8 cellular contexts compared by ENCODE assay signal in the genomic region with DNA sequence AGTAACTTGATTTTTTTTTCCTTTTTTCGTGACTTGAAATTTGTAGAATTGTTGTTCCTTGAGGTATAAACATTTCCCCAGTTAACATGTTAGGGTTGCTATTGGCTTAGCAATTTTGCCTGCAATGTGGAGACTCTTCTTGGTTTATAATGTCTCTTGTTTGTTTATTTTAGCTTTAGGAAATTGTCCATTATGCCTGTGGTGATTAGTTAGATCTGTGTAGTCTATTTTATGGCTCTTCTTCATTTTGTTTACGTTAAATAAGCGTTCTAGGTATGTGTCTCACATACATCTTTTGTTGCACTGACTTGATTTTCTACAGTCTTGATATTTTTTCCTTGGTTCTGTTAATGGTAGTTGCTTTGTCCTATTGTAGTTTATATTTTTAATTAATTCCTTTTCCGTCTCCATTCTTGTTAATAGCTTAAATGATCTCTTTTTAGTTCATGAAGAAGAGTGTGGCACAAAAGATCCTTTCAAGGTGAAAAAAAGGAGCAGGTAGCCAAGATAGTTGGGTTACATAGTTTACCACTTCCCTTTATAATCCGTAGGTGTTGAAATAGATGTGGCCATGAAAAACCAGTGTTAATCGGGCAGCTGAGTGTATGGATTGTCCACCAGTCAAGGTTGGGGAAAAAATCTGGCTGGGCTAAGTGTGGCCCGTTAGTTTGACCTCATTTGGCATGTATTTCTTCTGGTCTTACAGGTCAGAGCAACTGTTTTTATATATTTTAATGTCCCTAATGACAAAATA. TPM values are rescaled to one million over a fixed set of nuclear protein-coding genes. Genes with fewer than 3 reads are reported as not detected.
A peak's percentile ranks its signal among the peaks of the same experiment; 100 is the strongest.
DNase-seq lines count a peak whose midpoint lies in the region; ATAC-seq and TF ChIP-seq lines count a peak whose summit lies in the region.

No MANE protein-coding gene starts in this region.

- H3K4me3 ChIP-seq in upper lobe of left lung: peak overlapping the region in 1 of 4 donors; percentile 15

- CTCF ChIA-PET in activated CD8-positive, alpha-beta T cell treated with anti-CD3 and anti-CD28 coated beads for 36 hours (lab: Charles Lee): interaction anchor here (0.9 to 3.9 kb wide), 6 partner anchors 8 to 82 kb away, joined by 3 to 13 read pairs (median 8); partner anchors contain the start of gene IQGAP1

- H3K27ac Mint-ChIP-seq in activated CD8-positive, alpha-beta T cell treated with anti-CD3 and anti-CD28 coated beads for 36 hours: peak overlapping the region; percentile 95

- WGBS in upper lobe of left lung, 2 donors: 40 to 45% methylated on average over 7 of the region's 7 CpGs

- no peak for TF ChIP-seq EP300 in upper lobe of left lung (IDR thresholded peaks at IDR 0.05)

- peaks cover 59 to 84% (median 77%) of the 10 kb centered on the region in 4 donors for H3K4me1 ChIP-seq in upper lobe of left lung

- DNase-seq in Right ventricle myocardium inferior (ENCODE audit: missing footprints) (no peak), cardiac septum (ENCODE audit: low spot score) (no peak), left colon (no peak), upper lobe of left lung (no peak), globus pallidus (ENCODE audit: low spot score) (no peak), H4 (ENCODE audit: low spot score) (no peak)
- no peak for DNase-seq in activated CD8-positive, alpha-beta T cell treated with anti-CD3 and anti-CD28 coated beads for 36 hours

- peaks cover 60% of the 10 kb centered on the region for H3K4me1 Mint-ChIP-seq in activated CD8-positive, alpha-beta T cell treated with anti-CD3 and anti-CD28 coated beads for 36 hours (ENCODE audit: low read depth)

- H3K36me3 Mint-ChIP-seq in activated CD8-positive, alpha-beta T cell treated with anti-CD3 and anti-CD28 coated beads for 36 hours (ENCODE audit: low read depth): peaks cover 23% of the 10 kb centered on the region

- ATAC-seq in Right ventricle myocardium inferior: peak; percentile 18
- peak; percentile 43 for ATAC-seq in activated CD8-positive, alpha-beta T cell treated with anti-CD3 and anti-CD28 coated beads for 36 hours
- peak; percentile 32 for ATAC-seq in left colon
- peak; percentile 16 to 27 for ATAC-seq in upper lobe of left lung (ENCODE audit: low FRiP score in 2 of 2)
- no peak for ATAC-seq in HG02623 (IDR thresholded peaks at IDR 0.05; ENCODE audit: unreplicated experiment)

- no peaks in the 10 kb centered on the region for H3K27me3 ChIP-seq in upper lobe of left lung

- TF ChIP-seq CTCF in activated CD8-positive, alpha-beta T cell treated with anti-CD3 and anti-CD28 coated beads for 36 hours (IDR thresholded peaks at IDR 0.05): no peak
- TF ChIP-seq CTCF in upper lobe of left lung (IDR thresholded peaks at IDR 0.05): no peak

- no peaks in the 10 kb centered on the region for H3K9me3 ChIP-seq in upper lobe of left lung

- H3K36me3 ChIP-seq in upper lobe of left lung: no peaks in the 10 kb centered on the region

- POLR2A ChIA-PET in activated CD8-positive, alpha-beta T cell treated with anti-CD3 and anti-CD28 coated beads for 36 hours (lab: Charles Lee): interaction anchor here (0.7 to 2.9 kb wide), 6 partner anchors 8 to 198 kb away, joined by 3 to 15 read pairs (median 4); partner anchors contain the start of gene IQGAP1

- peak overlapping the region; percentile 44 for H3K4me3 Mint-ChIP-seq in activated CD8-positive, alpha-beta T cell treated with anti-CD3 and anti-CD28 coated beads for 36 hours

- intact Hi-C loops in Right ventricle myocardium inferior (cut with DNase I) (no loop called here), cardiac septum (cut with DNase I) (no loop called here), left colon (cut with DNase I, micrococcal nuclease) (no loop called here)
- intact Hi-C loops in activated CD8-positive, alpha-beta T cell treated with anti-CD3 and anti-CD28 coated beads for 36 hours (cut with micrococcal nuclease): no loop called here

- peak overlapping the region; percentile 88 to 93 (median 90) for H3K27ac ChIP-seq in upper lobe of left lung

- H3K27me3 Mint-ChIP-seq in activated CD8-positive, alpha-beta T cell treated with anti-CD3 and anti-CD28 coated beads for 36 hours: no peaks in the 10 kb centered on the region

- no peak for TF ChIP-seq POLR2A in upper lobe of left lung (IDR thresholded peaks at IDR 0.05)

- H3K9me3 Mint-ChIP-seq in activated CD8-positive, alpha-beta T cell treated with anti-CD3 and anti-CD28 coated beads for 36 hours: no peaks in the 10 kb centered on the region

RNA-seq across cellular contexts. Expression of gene IQGAP1, which starts 12.1 kb away (rescaled TPM):
- total RNA-seq in Right ventricle myocardium inferior: 47.6 TPM
- 45.6 TPM for total RNA-seq in cardiac septum
- 100 to 1,000 TPM; 148 to 155 TPM for total RNA-seq in activated CD8-positive, alpha-beta T cell treated with anti-CD3 and anti-CD28 coated beads for 36 hours
- 100 to 1,000 TPM; 197 to 223 TPM for total RNA-seq in left colon
- total RNA-seq in upper lobe of left lung: 100 to 1,000 TPM; 216 to 502 (median 344) TPM
- total RNA-seq in H4 (2014; rRNA removed; shearing (Covaris generic)): 39.7 and 53.3 TPM in 2 replicates

RNA-seq across cellular contexts. Expression of gene ZNF774, which starts 48.1 kb away (rescaled TPM):
- total RNA-seq in Right ventricle myocardium inferior (4.6 TPM), cardiac septum (5.6 TPM), left colon (10 to 100 TPM; 14.7 to 21.2 TPM), upper lobe of left lung (1 to 10 TPM in 5 of 6 donors, under 1 TPM in 1; 1.00 to 8.4 (median 3.4) TPM)
- 1 to 10 TPM; 1.2 to 1.4 TPM for total RNA-seq in activated CD8-positive, alpha-beta T cell treated with anti-CD3 and anti-CD28 coated beads for 36 hours
- 0.23 and 0.48 TPM in 2 replicates for total RNA-seq in H4 (2014; rRNA removed; shearing (Covaris generic))
